8 cellular contexts compared by ENCODE assay signal in genomic region chr3:111547645-111548044, GRCh38. TPM values are rescaled to one million over a fixed set of nuclear protein-coding genes. Genes with fewer than 3 reads are reported as not detected.
A peak's percentile ranks its signal among the peaks of the same experiment; 100 is the strongest.
DNase-seq lines count a peak whose midpoint lies in the region; ATAC-seq and TF ChIP-seq lines count a peak whose summit lies in the region.

No MANE protein-coding gene starts in this region.

- ATAC-seq in GM21381 (IDR thresholded peaks at IDR 0.05; ENCODE audit: unreplicated experiment) (peak; percentile 69), HG03521 (IDR thresholded peaks at IDR 0.05; ENCODE audit: unreplicated experiment) (peak; percentile 80), omental fat pad (ENCODE audit: low FRiP score) (no peak)

- DNase-seq in GDM1 (lab: John Stamatoyannopoulos, UW) (peak; percentile 53), midbrain (lab: John Stamatoyannopoulos, UW) (no peak), medulla oblongata (ENCODE audit: extremely low spot score) (no peak), NCI-H1930 (lab: John Stamatoyannopoulos, UW) (no peak), omental fat pad (ENCODE audit: low spot score) (no peak)
- peak; percentile 19 for DNase-seq in activated naive CD4-positive, alpha-beta T cell treated with anti-CD3 and anti-CD28 coated beads, Interleukin-2, amount 50 U/mL, for 16 hours

- TF ChIP-seq CTCF in omental fat pad (IDR thresholded peaks at IDR 0.05) = no peak

RNA-seq across cellular contexts. Expression of gene CD96, which starts 5.6 kb away (rescaled TPM):
- 1 to 10 TPM; 3.8 to 5.0 (median 4.2) TPM for total RNA-seq in omental fat pad

RNA-seq across cellular contexts. Expression of gene ZBED2, which starts 47.5 kb away (rescaled TPM):
- total RNA-seq in omental fat pad = under 1 TPM in 1 of 4 donors, not detected in 3; 0.56 TPM

Comparison
In these comparisons a context has a peak if more than half of its experiments do, and no peak if none do; other contexts are left out.
1. DNase-seq: peak in GDM1 (single experiment) and activated naive CD4-positive, alpha-beta T cell treated with anti-CD3 and anti-CD28 coated beads, Interleukin-2, amount 50 U/mL, for 16 hours (single experiment); none in midbrain (single experiment), medulla oblongata (single experiment), NCI-H1930 (0 of 2) and omental fat pad (single experiment).